ENCODE assay signal across 2 cellular contexts in the genomic region with DNA sequence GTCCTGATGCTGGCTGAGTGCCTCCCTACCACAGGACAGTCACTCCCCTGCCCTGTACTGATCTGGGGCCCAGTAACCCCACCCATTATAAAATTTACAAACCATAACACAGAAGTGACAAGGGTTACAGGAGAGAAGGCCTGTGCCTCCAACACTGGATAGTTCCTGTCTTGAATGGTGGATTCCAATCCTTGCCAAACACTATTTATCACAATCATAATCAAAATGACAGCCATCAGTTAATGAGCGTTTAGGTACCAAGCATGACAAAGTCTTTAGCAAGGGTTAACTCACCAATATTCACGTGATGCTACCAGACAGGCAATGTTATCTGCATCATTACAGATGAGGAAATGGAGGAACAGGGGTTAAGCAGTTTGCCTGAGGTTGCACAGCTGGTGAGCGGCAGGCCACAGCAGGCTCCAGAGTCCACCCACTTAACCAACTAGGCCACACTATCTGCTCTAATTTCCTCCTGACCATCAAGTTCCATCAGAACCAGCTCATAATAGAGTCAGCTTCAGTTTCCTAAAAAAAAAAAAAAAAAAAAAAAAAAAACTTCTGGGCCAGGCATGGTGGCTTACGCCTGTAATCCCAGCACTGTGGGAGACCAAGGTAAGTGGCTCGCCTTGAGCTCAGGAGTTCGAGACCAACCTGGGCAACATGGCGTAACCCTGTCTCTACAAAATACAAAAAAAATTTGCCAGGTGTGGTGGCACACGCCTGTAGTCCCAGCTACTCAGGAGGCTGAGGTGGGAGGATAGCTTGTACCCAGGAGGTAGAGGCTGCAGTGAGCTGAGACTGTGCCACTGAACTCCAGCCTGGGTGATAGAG.
TF ChIP-seq lines count a peak whose summit lies in the region.

No MANE protein-coding gene starts in this region.

TF ChIP-seq in SK-N-SH, 30 proteins besides CTCF, POLR2A, EP300 and RAD21 (continued from another document):
- no peak for TF ChIP-seq MEF2A (IDR thresholded peaks at IDR 0.05; ENCODE audit: borderline replicate concordance, low read depth)
TF ChIP-seq in SK-N-SH: peak in this region for 0.

TF ChIP-seq in SK-N-SH treated with all-trans-retinoic acid at 6 μM for 48 hours, 23 proteins besides CTCF, POLR2A, EP300 and RAD21 (continued from another document):
- no peak for TF ChIP-seq TSHZ2 (CRISPR knock-in tag; IDR thresholded peaks at IDR 0.05)
- TF ChIP-seq TCF4 (CRISPR knock-in tag; IDR thresholded peaks at IDR 0.05; ENCODE audit: borderline replicate concordance): no peak
TF ChIP-seq in SK-N-SH treated with all-trans-retinoic acid at 6 μM for 48 hours: peak in this region for 0.
